1 cellular context compared by ENCODE assay signal in the genomic region with DNA sequence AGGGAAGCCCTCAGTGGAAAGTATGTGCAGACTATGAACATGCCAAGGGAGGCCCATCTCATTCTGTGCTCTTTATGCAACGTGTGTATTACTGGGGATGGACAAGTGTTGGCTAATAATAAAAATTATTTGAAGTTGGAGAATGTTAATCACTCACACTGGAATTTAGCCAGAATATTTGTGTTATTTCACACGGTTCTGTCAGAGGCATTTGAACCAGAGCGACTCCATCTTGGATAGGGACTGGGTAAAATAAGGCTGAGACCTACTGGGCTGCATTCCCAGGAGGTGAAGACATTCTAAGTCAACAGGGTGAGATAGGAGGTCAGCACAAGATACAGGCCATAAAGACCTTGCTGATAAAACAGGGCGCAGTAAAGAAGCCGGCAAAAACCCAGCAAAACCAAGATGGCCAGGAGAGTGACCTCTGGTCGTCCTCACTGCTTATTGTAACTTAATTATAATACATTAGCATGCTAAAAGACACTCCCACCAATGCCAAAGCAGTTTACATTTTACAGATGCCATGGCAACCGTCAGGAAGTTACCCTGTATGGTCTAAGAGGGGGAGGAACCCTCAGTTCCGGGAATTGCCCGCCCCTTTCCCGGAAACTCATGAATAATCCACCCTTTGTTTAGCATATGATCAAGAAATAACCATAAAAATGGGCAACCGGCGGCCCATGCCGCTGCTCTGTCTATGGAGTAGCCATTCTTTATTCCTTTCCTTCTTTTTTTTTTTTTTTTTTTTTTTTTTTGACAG.
TF ChIP-seq lines count a peak whose summit lies in the region.

No MANE protein-coding gene starts in this region.

TF ChIP-seq in K562, 482 proteins besides CTCF, POLR2A, EP300 and RAD21 (continued from another document and continues in another):
- TF ChIP-seq MYC (IDR thresholded peaks at IDR 0.05; ENCODE audit: low read depth, low read length) (no peak), MYC (CRISPR knock-in tag; IDR thresholded peaks at IDR 0.05; ENCODE audit: borderline replicate concordance, low read depth) (peak; percentile 99), MEF2D (tag; conservative IDR thresholded peaks at IDR 0.05; ENCODE audit: low read depth) (peak; percentile 100), RNF2 (IDR thresholded peaks at IDR 0.05) (peak; percentile 22; the same call in 1 of the 2 replicates), CHD4 (IDR thresholded peaks at IDR 0.05; ENCODE audit: insufficient read depth, insufficient replicate concordance, low read depth, low read length, poor library complexity, severe bottlenecking) (no peak), LARP7 (IDR thresholded peaks at IDR 0.05) (no peak), CHD1 (IDR thresholded peaks at IDR 0.05; ENCODE audit: low read length) (no peak), TAL1 (IDR thresholded peaks at IDR 0.05) (no peak), FOXA3 (CRISPR knock-in tag; conservative IDR thresholded peaks at IDR 0.05 in 1 of 2, IDR thresholded peaks at IDR 0.05 in 1 of 2) (peak in 1 of 2 experiments; percentile 88; a peak in 2 of 4 replicates), ELF4 (CRISPR knock-in tag; IDR thresholded peaks at IDR 0.05) (peak; percentile 99), ZZZ3 (IDR thresholded peaks at IDR 0.05) (no peak), ZBTB7A (IDR thresholded peaks at IDR 0.05; ENCODE audit: borderline replicate concordance, control insufficient read depth, low read depth, low read length) (no peak), PCBP1 (IDR thresholded peaks at IDR 0.05; ENCODE audit: low read depth, low read length, poor library complexity, severe bottlenecking) (no peak), COPS2 (conservative IDR thresholded peaks at IDR 0.05) (no peak), ZFPM2 (CRISPR knock-in tag; IDR thresholded peaks at IDR 0.05) (peak; percentile 98), POLR2G (IDR thresholded peaks at IDR 0.05; ENCODE audit: low read depth, low read length) (peak; percentile 64), ZNF583 (CRISPR knock-in tag; IDR thresholded peaks at IDR 0.05) (peak; percentile 100), ZNF12 (CRISPR knock-in tag; IDR thresholded peaks at IDR 0.05) (no peak), ZEB2 (IDR thresholded peaks at IDR 0.05) (no peak), DIDO1 (tag; IDR thresholded peaks at IDR 0.05; ENCODE audit: low read depth) (peak; percentile 99), RFX5 (IDR thresholded peaks at IDR 0.05; ENCODE audit: low read depth, low read length) (no peak), KAT7 (CRISPR knock-in tag; IDR thresholded peaks at IDR 0.05; ENCODE audit: borderline replicate concordance) (no peak), PHF20 (IDR thresholded peaks at IDR 0.05; ENCODE audit: partially characterized antibody) (no peak), STAG1 (CRISPR knock-in tag; IDR thresholded peaks at IDR 0.05; ENCODE audit: borderline replicate concordance) (no peak), SMAD3 (CRISPR knock-in tag; conservative IDR thresholded peaks at IDR 0.05) (peak; percentile 100), ZNF184 (CRISPR knock-in tag; IDR thresholded peaks at IDR 0.05) (no peak), IRF2 (CRISPR knock-in tag; IDR thresholded peaks at IDR 0.05) (no peak), IFI16 (CRISPR knock-in tag; IDR thresholded peaks at IDR 0.05) (peak; percentile 98), CSDE1 (IDR thresholded peaks at IDR 0.05) (peak in 1 of 2 experiments; percentile 87; a peak in 2 of 4 replicates), ZFP1 (CRISPR knock-in tag; IDR thresholded peaks at IDR 0.05) (peak; percentile 97), ZNF766 (CRISPR knock-in tag; conservative IDR thresholded peaks at IDR 0.05) (peak; percentile 100), ELF2 (CRISPR knock-in tag; IDR thresholded peaks at IDR 0.05) (peak; percentile 93), XRCC4 (IDR thresholded peaks at IDR 0.05; ENCODE audit: extremely low read depth, insufficient read depth, insufficient read length) (no peak), NR2F6 (CRISPR knock-in tag; IDR thresholded peaks at IDR 0.05) (peak; percentile 97), MCM2 (IDR thresholded peaks at IDR 0.05; ENCODE audit: low read depth) (no peak), ZNF133 (CRISPR knock-in tag; IDR thresholded peaks at IDR 0.05) (peak; percentile 98)
- TF ChIP-seq, protein P1, sequence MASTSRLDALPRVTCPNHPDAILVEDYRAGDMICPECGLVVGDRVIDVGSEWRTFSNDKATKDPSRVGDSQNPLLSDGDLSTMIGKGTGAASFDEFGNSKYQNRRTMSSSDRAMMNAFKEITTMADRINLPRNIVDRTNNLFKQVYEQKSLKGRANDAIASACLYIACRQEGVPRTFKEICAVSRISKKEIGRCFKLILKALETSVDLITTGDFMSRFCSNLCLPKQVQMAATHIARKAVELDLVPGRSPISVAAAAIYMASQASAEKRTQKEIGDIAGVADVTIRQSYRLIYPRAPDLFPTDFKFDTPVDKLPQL (IDR thresholded peaks at IDR 0.05; ENCODE audit: extremely low read depth, insufficient read length): no peak
- TF ChIP-seq, protein P2, sequence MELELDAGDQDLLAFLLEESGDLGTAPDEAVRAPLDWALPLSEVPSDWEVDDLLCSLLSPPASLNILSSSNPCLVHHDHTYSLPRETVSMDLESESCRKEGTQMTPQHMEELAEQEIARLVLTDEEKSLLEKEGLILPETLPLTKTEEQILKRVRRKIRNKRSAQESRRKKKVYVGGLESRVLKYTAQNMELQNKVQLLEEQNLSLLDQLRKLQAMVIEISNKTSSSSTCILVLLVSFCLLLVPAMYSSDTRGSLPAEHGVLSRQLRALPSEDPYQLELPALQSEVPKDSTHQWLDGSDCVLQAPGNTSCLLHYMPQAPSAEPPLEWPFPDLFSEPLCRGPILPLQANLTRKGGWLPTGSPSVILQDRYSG (tag; conservative IDR thresholded peaks at IDR 0.05; ENCODE audit: low read depth): peak; percentile 100
- TF ChIP-seq, protein P3, sequence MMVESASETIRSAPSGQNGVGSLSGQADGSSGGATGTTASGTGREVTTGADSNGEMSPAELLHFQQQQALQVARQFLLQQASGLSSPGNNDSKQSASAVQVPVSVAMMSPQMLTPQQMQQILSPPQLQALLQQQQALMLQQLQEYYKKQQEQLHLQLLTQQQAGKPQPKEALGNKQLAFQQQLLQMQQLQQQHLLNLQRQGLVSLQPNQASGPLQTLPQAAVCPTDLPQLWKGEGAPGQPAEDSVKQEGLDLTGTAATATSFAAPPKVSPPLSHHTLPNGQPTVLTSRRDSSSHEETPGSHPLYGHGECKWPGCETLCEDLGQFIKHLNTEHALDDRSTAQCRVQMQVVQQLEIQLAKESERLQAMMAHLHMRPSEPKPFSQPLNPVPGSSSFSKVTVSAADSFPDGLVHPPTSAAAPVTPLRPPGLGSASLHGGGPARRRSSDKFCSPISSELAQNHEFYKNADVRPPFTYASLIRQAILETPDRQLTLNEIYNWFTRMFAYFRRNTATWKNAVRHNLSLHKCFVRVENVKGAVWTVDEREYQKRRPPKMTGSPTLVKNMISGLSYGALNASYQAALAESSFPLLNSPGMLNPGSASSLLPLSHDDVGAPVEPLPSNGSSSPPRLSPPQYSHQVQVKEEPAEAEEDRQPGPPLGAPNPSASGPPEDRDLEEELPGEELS (CRISPR knock-in tag; IDR thresholded peaks at IDR 0.05; ENCODE audit: borderline replicate concordance): no peak
- TF ChIP-seq, protein P4, sequence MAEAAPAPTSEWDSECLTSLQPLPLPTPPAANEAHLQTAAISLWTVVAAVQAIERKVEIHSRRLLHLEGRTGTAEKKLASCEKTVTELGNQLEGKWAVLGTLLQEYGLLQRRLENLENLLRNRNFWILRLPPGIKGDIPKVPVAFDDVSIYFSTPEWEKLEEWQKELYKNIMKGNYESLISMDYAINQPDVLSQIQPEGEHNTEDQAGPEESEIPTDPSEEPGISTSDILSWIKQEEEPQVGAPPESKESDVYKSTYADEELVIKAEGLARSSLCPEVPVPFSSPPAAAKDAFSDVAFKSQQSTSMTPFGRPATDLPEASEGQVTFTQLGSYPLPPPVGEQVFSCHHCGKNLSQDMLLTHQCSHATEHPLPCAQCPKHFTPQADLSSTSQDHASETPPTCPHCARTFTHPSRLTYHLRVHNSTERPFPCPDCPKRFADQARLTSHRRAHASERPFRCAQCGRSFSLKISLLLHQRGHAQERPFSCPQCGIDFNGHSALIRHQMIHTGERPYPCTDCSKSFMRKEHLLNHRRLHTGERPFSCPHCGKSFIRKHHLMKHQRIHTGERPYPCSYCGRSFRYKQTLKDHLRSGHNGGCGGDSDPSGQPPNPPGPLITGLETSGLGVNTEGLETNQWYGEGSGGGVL (CRISPR knock-in tag; IDR thresholded peaks at IDR 0.05): peak; percentile 98
- TF ChIP-seq, protein P5, sequence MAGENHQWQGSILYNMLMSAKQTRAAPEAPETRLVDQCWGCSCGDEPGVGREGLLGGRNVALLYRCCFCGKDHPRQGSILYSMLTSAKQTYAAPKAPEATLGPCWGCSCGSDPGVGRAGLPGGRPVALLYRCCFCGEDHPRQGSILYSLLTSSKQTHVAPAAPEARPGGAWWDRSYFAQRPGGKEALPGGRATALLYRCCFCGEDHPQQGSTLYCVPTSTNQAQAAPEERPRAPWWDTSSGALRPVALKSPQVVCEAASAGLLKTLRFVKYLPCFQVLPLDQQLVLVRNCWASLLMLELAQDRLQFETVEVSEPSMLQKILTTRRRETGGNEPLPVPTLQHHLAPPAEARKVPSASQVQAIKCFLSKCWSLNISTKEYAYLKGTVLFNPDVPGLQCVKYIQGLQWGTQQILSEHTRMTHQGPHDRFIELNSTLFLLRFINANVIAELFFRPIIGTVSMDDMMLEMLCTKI (IDR thresholded peaks at IDR 0.05; ENCODE audit: partially characterized antibody): no peak
- TF ChIP-seq, protein P6, sequence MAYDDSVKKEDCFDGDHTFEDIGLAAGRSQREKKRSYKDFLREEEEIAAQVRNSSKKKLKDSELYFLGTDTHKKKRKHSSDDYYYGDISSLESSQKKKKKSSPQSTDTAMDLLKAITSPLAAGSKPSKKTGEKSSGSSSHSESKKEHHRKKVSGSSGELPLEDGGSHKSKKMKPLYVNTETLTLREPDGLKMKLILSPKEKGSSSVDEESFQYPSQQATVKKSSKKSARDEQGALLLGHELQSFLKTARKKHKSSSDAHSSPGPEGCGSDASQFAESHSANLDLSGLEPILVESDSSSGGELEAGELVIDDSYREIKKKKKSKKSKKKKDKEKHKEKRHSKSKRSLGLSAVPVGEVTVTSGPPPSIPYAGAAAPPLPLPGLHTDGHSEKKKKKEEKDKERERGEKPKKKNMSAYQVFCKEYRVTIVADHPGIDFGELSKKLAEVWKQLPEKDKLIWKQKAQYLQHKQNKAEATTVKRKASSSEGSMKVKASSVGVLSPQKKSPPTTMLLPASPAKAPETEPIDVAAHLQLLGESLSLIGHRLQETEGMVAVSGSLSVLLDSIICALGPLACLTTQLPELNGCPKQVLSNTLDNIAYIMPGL (CRISPR knock-in tag; IDR thresholded peaks at IDR 0.05): no peak
- TF ChIP-seq, protein P7, sequence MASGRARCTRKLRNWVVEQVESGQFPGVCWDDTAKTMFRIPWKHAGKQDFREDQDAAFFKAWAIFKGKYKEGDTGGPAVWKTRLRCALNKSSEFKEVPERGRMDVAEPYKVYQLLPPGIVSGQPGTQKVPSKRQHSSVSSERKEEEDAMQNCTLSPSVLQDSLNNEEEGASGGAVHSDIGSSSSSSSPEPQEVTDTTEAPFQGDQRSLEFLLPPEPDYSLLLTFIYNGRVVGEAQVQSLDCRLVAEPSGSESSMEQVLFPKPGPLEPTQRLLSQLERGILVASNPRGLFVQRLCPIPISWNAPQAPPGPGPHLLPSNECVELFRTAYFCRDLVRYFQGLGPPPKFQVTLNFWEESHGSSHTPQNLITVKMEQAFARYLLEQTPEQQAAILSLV (tag; IDR thresholded peaks at IDR 0.05): peak; percentile 100
- TF ChIP-seq, protein P8, sequence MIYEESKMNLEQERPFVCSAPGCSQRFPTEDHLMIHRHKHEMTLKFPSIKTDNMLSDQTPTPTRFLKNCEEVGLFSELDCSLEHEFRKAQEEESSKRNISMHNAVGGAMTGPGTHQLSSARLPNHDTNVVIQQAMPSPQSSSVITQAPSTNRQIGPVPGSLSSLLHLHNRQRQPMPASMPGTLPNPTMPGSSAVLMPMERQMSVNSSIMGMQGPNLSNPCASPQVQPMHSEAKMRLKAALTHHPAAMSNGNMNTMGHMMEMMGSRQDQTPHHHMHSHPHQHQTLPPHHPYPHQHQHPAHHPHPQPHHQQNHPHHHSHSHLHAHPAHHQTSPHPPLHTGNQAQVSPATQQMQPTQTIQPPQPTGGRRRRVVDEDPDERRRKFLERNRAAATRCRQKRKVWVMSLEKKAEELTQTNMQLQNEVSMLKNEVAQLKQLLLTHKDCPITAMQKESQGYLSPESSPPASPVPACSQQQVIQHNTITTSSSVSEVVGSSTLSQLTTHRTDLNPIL (CRISPR knock-in tag; IDR thresholded peaks at IDR 0.05): peak; percentile 99
- TF ChIP-seq, protein P9, sequence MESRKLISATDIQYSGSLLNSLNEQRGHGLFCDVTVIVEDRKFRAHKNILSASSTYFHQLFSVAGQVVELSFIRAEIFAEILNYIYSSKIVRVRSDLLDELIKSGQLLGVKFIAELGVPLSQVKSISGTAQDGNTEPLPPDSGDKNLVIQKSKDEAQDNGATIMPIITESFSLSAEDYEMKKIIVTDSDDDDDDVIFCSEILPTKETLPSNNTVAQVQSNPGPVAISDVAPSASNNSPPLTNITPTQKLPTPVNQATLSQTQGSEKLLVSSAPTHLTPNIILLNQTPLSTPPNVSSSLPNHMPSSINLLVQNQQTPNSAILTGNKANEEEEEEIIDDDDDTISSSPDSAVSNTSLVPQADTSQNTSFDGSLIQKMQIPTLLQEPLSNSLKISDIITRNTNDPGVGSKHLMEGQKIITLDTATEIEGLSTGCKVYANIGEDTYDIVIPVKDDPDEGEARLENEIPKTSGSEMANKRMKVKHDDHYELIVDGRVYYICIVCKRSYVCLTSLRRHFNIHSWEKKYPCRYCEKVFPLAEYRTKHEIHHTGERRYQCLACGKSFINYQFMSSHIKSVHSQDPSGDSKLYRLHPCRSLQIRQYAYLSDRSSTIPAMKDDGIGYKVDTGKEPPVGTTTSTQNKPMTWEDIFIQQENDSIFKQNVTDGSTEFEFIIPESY (CRISPR knock-in tag; IDR thresholded peaks at IDR 0.05): no peak
- TF ChIP-seq, protein P10, sequence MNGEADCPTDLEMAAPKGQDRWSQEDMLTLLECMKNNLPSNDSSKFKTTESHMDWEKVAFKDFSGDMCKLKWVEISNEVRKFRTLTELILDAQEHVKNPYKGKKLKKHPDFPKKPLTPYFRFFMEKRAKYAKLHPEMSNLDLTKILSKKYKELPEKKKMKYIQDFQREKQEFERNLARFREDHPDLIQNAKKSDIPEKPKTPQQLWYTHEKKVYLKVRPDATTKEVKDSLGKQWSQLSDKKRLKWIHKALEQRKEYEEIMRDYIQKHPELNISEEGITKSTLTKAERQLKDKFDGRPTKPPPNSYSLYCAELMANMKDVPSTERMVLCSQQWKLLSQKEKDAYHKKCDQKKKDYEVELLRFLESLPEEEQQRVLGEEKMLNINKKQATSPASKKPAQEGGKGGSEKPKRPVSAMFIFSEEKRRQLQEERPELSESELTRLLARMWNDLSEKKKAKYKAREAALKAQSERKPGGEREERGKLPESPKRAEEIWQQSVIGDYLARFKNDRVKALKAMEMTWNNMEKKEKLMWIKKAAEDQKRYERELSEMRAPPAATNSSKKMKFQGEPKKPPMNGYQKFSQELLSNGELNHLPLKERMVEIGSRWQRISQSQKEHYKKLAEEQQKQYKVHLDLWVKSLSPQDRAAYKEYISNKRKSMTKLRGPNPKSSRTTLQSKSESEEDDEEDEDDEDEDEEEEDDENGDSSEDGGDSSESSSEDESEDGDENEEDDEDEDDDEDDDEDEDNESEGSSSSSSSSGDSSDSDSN (IDR thresholded peaks at IDR 0.05; ENCODE audit: borderline replicate concordance in 1 of 2, low read depth in 2 of 2, low read length in 2 of 2): no peak
